Comparison of ENCODE assay signal across 24 cellular contexts in genomic region chr2:28558421-28558820, GRCh38.
DNase-seq lines count a peak whose midpoint lies in the region; FAIRE-seq and TF ChIP-seq lines count a peak whose summit lies in the region.
"Had no signal": no experiment of that assay in that cellular context is flagged by ENCODE, and none has a peak within 500 bp of the region (broad histone marks: within the 10 kb centered on the region; RNA-seq: fewer than 3 reads in every experiment).

No MANE protein-coding gene starts in this region.

- peak; percentile 76 for FAIRE-seq in HTR-8/SVneo (lab: Jason Lieb, UNC)
- FAIRE-seq: colon, GM18507 had no signal

- H3K4me3 Mint-ChIP-seq in progenitor cell of endocrine pancreas (ENCODE audit: low read depth): no peak overlapping the region
- no peak overlapping the region for H3K4me3 Mint-ChIP-seq in HFFc6
- H3K4me3 Mint-ChIP-seq: activated naive CD8-positive, alpha-beta T cell treated with anti-CD3 and anti-CD28 coated beads, Interleukin-2, amount 50 U/mL, for 24 hours; brain; CD4-positive, alpha-beta T cell; stimulated activated naive B cell treated with anti-CD40 and anti-IgM and Interleukin-4, amounts not matched to agents 10 μg/mL and 1 μg/mL and 100 μg/mL, for 72 hours; WTC11 had no signal

- H3K27ac Mint-ChIP-seq in progenitor cell of endocrine pancreas: peak overlapping the region; percentile 11
- H3K27ac Mint-ChIP-seq in HFFc6: no peak overlapping the region
- H3K27ac Mint-ChIP-seq: activated naive CD8-positive, alpha-beta T cell treated with anti-CD3 and anti-CD28 coated beads, Interleukin-2, amount 50 U/mL, for 24 hours; CD4-positive, alpha-beta T cell; neural progenitor cell; stimulated activated naive B cell treated with anti-CD40 and anti-IgM and Interleukin-4, amounts not matched to agents 10 μg/mL and 1 μg/mL and 100 μg/mL, for 72 hours; WTC11 had no signal

- H3K9me3 Mint-ChIP-seq in progenitor cell of endocrine pancreas (ENCODE audit: low read depth) (no peaks in the 10 kb centered on the region), HFFc6 (no peaks in the 10 kb centered on the region)
- H3K9me3 Mint-ChIP-seq: activated naive CD8-positive, alpha-beta T cell treated with anti-CD3 and anti-CD28 coated beads, Interleukin-2, amount 50 U/mL, for 24 hours; CD4-positive, alpha-beta T cell; neural progenitor cell; stimulated activated naive B cell treated with anti-CD40 and anti-IgM and Interleukin-4, amounts not matched to agents 10 μg/mL and 1 μg/mL and 100 μg/mL, for 72 hours; WTC11 had no signal

- DNase-seq in HTR-8/SVneo (ENCODE audit: insufficient read length, low spot score) (no peak), RPMI7951 (ENCODE audit: low read depth) (peak; percentile 23), globus pallidus (ENCODE audit: low spot score) (peak; percentile 31), progenitor cell of endocrine pancreas (ENCODE audit: low spot score, unreplicated experiment) (no peak), NCI-H82 (lab: John Stamatoyannopoulos, UW) (no peak), HFFc6 (no peak)
- DNase-seq in activated effector memory CD4-positive, alpha-beta T cell treated with Interleukin-2 at 50 U/mL for 16 hours: no peak
- DNase-seq: activated CD4-positive, alpha-beta T cell treated with anti-CD3 and anti-CD28 coated beads, Interleukin-2, amount 50 U/mL, for 4 hours; activated CD8-positive, alpha-beta memory T cell treated with anti-CD3 and anti-CD28 coated beads, Interleukin-2, amount 50 U/mL, for 48 hours; activated naive CD8-positive, alpha-beta T cell treated with anti-CD3 and anti-CD28 coated beads, Interleukin-2, amount 50 U/mL, for 24 hours; CD4-positive, alpha-beta T cell; esophagus squamous epithelium; left ventricle myocardium inferior; MV-4-11; NCI-H187 treated with DMSO at 0.1 percent for 48 hours; psoas muscle; stimulated activated CD4-positive, alpha-beta T cell treated with anti-CD3 and anti-CD28 coated beads, Interleukin-2, amount 100 ng/mL, for 24 hours; stimulated activated naive B cell treated with anti-CD40 and anti-IgM and Interleukin-4, amounts not matched to agents 10 μg/mL and 1 μg/mL and 100 μg/mL, for 72 hours; T-helper 9 cell had no signal

- TF ChIP-seq CTCF in progenitor cell of endocrine pancreas (IDR thresholded peaks at IDR 0.05; ENCODE audit: unreplicated experiment) (no peak), HFFc6 (IDR thresholded peaks at IDR 0.05) (no peak)

- H3K36me3 Mint-ChIP-seq in progenitor cell of endocrine pancreas (ENCODE audit: insufficient read depth) (no peaks in the 10 kb centered on the region), HFFc6 (ENCODE audit: low read depth) (no peaks in the 10 kb centered on the region)
- H3K36me3 Mint-ChIP-seq: brain; neural progenitor cell; stimulated activated naive B cell treated with anti-CD40 and anti-IgM and Interleukin-4, amounts not matched to agents 10 μg/mL and 1 μg/mL and 100 μg/mL, for 72 hours; WTC11 had no signal

- H3K27me3 Mint-ChIP-seq in progenitor cell of endocrine pancreas (no peaks in the 10 kb centered on the region), HFFc6 (ENCODE audit: insufficient read depth) (peaks cover 3% of the 10 kb centered on the region; the same call in 1 of the 2 replicates)
- H3K27me3 Mint-ChIP-seq: activated naive CD8-positive, alpha-beta T cell treated with anti-CD3 and anti-CD28 coated beads, Interleukin-2, amount 50 U/mL, for 24 hours; CD4-positive, alpha-beta T cell had no signal

- H3K4me1 Mint-ChIP-seq in progenitor cell of endocrine pancreas (ENCODE audit: low read depth) (peaks cover 4% of the 10 kb centered on the region), HFFc6 (ENCODE audit: low read depth) (no peaks in the 10 kb centered on the region)
- H3K4me1 Mint-ChIP-seq: activated naive CD8-positive, alpha-beta T cell treated with anti-CD3 and anti-CD28 coated beads, Interleukin-2, amount 50 U/mL, for 24 hours; stimulated activated naive B cell treated with anti-CD40 and anti-IgM and Interleukin-4, amounts not matched to agents 10 μg/mL and 1 μg/mL and 100 μg/mL, for 72 hours had no signal

Comparison
In these comparisons a context has a peak if more than half of its experiments do, and no peak if none do; other contexts are left out.
1. DNase-seq: peak in RPMI7951 (single experiment) and globus pallidus (single experiment); none in HTR-8/SVneo (single experiment), progenitor cell of endocrine pancreas (single experiment), activated effector memory CD4-positive, alpha-beta T cell treated with Interleukin-2 at 50 U/mL for 16 hours (single experiment), NCI-H82 (single experiment) and HFFc6 (single experiment).